1 cellular context compared by ENCODE assay signal in the genomic region with DNA sequence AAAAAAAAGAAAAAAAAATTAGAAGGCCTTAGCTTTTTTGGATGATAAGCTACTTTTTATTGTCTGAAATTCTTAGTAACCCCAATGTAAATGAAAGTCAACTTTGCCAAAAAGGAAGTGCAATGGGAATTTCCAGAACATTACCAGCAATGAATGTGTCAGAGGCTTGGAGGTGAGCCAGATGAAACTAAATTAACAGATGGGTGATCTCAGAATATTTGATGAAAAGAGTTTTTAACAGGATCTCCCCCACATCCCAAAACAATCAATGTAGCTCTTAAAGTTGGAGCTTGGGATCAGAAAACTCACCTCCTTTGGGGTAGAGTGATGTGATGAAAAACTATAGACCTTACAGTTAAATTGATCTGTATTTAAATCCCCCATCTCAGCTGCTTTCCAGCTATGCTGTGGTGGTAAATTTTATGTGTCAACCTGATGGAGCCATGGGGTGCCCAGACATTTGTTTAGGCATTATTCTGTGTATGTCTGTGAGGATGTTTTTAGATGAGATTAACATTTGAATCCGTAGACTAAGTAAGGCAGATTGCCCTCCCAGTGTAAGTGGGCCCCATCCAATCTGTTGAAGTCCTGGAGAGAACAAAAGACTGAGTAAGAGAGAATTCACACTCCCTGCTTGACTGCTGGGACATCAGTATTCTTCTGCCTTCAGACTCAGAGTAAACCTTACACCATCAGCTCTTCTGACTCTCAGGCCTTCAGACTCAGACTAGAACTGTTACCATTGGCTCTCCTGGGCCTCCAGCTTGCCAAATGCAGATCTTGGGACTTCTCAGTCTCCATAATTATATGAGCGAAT.
A peak's percentile ranks its signal among the peaks of the same experiment; 100 is the strongest.
TF ChIP-seq lines count a peak whose summit lies in the region.

No MANE protein-coding gene starts in this region.

TF ChIP-seq in SK-N-SH, 30 proteins besides CTCF, POLR2A, EP300 and RAD21 (continued from another document):
- TF ChIP-seq, protein P1, sequence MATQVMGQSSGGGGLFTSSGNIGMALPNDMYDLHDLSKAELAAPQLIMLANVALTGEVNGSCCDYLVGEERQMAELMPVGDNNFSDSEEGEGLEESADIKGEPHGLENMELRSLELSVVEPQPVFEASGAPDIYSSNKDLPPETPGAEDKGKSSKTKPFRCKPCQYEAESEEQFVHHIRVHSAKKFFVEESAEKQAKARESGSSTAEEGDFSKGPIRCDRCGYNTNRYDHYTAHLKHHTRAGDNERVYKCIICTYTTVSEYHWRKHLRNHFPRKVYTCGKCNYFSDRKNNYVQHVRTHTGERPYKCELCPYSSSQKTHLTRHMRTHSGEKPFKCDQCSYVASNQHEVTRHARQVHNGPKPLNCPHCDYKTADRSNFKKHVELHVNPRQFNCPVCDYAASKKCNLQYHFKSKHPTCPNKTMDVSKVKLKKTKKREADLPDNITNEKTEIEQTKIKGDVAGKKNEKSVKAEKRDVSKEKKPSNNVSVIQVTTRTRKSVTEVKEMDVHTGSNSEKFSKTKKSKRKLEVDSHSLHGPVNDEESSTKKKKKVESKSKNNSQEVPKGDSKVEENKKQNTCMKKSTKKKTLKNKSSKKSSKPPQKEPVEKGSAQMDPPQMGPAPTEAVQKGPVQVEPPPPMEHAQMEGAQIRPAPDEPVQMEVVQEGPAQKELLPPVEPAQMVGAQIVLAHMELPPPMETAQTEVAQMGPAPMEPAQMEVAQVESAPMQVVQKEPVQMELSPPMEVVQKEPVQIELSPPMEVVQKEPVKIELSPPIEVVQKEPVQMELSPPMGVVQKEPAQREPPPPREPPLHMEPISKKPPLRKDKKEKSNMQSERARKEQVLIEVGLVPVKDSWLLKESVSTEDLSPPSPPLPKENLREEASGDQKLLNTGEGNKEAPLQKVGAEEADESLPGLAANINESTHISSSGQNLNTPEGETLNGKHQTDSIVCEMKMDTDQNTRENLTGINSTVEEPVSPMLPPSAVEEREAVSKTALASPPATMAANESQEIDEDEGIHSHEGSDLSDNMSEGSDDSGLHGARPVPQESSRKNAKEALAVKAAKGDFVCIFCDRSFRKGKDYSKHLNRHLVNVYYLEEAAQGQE (IDR thresholded peaks at IDR 0.05; ENCODE audit: low read depth, low read length), result no peak
- TF ChIP-seq, protein P2, sequence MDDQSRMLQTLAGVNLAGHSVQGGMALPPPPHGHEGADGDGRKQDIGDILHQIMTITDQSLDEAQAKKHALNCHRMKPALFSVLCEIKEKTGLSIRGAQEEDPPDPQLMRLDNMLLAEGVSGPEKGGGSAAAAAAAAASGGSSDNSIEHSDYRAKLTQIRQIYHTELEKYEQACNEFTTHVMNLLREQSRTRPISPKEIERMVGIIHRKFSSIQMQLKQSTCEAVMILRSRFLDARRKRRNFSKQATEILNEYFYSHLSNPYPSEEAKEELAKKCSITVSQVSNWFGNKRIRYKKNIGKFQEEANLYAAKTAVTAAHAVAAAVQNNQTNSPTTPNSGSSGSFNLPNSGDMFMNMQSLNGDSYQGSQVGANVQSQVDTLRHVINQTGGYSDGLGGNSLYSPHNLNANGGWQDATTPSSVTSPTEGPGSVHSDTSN (IDR thresholded peaks at IDR 0.05), result peak; percentile 30; the same call in 1 of the 2 replicates
- peak; percentile 23; the same call in 1 of the 2 replicates for TF ChIP-seq JUND (IDR thresholded peaks at IDR 0.05)
- TF ChIP-seq, protein P3, sequence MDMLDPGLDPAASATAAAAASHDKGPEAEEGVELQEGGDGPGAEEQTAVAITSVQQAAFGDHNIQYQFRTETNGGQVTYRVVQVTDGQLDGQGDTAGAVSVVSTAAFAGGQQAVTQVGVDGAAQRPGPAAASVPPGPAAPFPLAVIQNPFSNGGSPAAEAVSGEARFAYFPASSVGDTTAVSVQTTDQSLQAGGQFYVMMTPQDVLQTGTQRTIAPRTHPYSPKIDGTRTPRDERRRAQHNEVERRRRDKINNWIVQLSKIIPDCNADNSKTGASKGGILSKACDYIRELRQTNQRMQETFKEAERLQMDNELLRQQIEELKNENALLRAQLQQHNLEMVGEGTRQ (IDR thresholded peaks at IDR 0.05; ENCODE audit: borderline replicate concordance, low read depth, low read length), result no peak
- peak; percentile 87 for TF ChIP-seq NFIC (IDR thresholded peaks at IDR 0.05; ENCODE audit: borderline replicate concordance)
